Comparison of ENCODE assay signal across 26 cellular contexts in the genomic region with DNA sequence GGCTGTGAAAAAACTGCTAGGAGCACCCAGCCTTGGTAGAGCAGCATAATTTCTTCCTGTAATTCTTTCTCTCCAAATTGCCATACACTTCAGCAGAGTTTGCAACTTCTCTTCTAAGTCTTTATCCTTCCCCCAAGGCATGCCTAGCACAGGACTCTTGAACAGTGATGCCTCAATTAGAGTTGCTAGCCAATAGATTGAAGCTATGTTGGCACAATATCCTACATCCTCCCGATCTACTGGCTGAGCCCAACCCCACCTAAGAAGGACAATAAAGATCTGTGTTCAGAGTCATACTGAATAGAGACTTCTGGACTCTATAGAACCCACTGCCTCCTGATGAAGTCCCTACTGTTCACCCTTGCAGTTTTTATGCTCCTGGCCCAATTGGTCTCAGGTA. TPM values are rescaled to one million over a fixed set of nuclear protein-coding genes. Genes with fewer than 3 reads are reported as not detected.
DNase-seq lines count a peak whose midpoint lies in the region; ATAC-seq, FAIRE-seq and TF ChIP-seq lines count a peak whose summit lies in the region.
"Had no signal": no experiment of that assay in that cellular context is flagged by ENCODE, and none has a peak within 500 bp of the region (broad histone marks: within the 10 kb centered on the region; RNA-seq: fewer than 3 reads in every experiment).

A gene with protein sequence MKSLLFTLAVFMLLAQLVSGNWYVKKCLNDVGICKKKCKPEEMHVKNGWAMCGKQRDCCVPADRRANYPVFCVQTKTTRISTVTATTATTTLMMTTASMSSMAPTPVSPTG (plus strand): TSS at position 301 of the 400 bp plus-strand sequence. CDS start 39 bp downstream, at position 340.

- no peak within 1 kb of the TSS for H4K5ac ChIP-seq in IMR-90 (ENCODE audit: low read depth, low read length)

- peaks cover 6% of the 10 kb centered on the region for H3K9me3 Mint-ChIP-seq in neural progenitor cell
- H3K9me3 Mint-ChIP-seq: HFFc6 had no signal

- no peaks in the 10 kb centered on the region for H3K79me1 ChIP-seq in IMR-90 (ENCODE audit: low read depth in 1 of 2, low read length in 2 of 2)

- TF ChIP-seq POLR2A in A549 (IDR thresholded peaks at IDR 0.05; ENCODE audit: low read length) = no peak
- no peak for TF ChIP-seq POLR2A in IMR-90 (IDR thresholded peaks at IDR 0.05; ENCODE audit: low read depth, low read length)

- intact Hi-C loops in IMR-90 (cut with micrococcal nuclease) = no loop called here

- H3K9me1 ChIP-seq in IMR-90 (ENCODE audit: insufficient read depth, low read length) = no peaks in the 10 kb centered on the region

- H3K27ac ChIP-seq in A549 (no peak within 1 kb of the TSS), IMR-90 (ENCODE audit: insufficient read depth, low read length) (no peak within 1 kb of the TSS), neural progenitor cell (no peak within 1 kb of the TSS)
- H3K27ac ChIP-seq: 22Rv1; BLaER1 treated with 17β-estradiol and CSF1 and Interleukin-3, amounts not matched to agents 10 nM and 100 nM; GM23248 had no signal

- H4K20me1 ChIP-seq in IMR-90 (ENCODE audit: insufficient read depth, low read length) (no peaks in the 10 kb centered on the region), neural progenitor cell (ENCODE audit: low read depth) (no peaks in the 10 kb centered on the region)
- H4K20me1 ChIP-seq: BLaER1 treated with 17β-estradiol and CSF1 and Interleukin-3, amounts not matched to agents 10 nM and 100 nM had no signal

- no peak within 1 kb of the TSS for H2BK120ac ChIP-seq in IMR-90 (ENCODE audit: low read depth, low read length)

- no peak for FAIRE-seq in A549 (lab: Jason Lieb, UNC)
- FAIRE-seq: A204.1, D721Med, GM12878 had no signal

- H3F3A ChIP-seq in neural progenitor cell (ENCODE audit: low read depth) = no peaks in the 10 kb centered on the region

- H3K27me3 ChIP-seq in IMR-90 (ENCODE audit: control insufficient read depth, insufficient read depth, low read length) (peaks cover 3% of the 10 kb centered on the region), neural progenitor cell (peaks cover 74% of the 10 kb centered on the region)
- H3K27me3 ChIP-seq: BE2C; BLaER1 treated with 17β-estradiol and CSF1 and Interleukin-3, amounts not matched to agents 10 nM and 100 nM had no signal

- no peak within 1 kb of the TSS for H3K14ac ChIP-seq in IMR-90 (replicated peaks; ENCODE audit: low read depth, low read length)

- TF ChIP-seq CTCF in A549 (IDR thresholded peaks at IDR 0.05) (no peak), IMR-90 (conservative IDR thresholded peaks at IDR 0.05; ENCODE audit: low read depth, low read length) (no peak), neural progenitor cell (IDR thresholded peaks at IDR 0.05) (no peak)

- no peak within 1 kb of the TSS for H3K9ac ChIP-seq in IMR-90 (ENCODE audit: low read depth, low read length)
- no peak within 1 kb of the TSS for H3K9ac ChIP-seq in neural progenitor cell
- H3K9ac ChIP-seq: BLaER1 treated with 17β-estradiol and CSF1 and Interleukin-3, amounts not matched to agents 10 nM and 100 nM; GM23248 had no signal

- H3K36me3 ChIP-seq in IMR-90 (ENCODE audit: control insufficient read depth, insufficient read depth, low read length) = no peaks in the 10 kb centered on the region
- no peaks in the 10 kb centered on the region for H3K36me3 ChIP-seq in neural progenitor cell
- H3K36me3 ChIP-seq: BE2C; BLaER1 treated with 17β-estradiol and CSF1 and Interleukin-3, amounts not matched to agents 10 nM and 100 nM had no signal

- DNase-seq in A549 (ENCODE audit: low read depth in 1 of 2, low spot score in 1 of 2) (no peak), IMR-90 (no peak), neural progenitor cell (ENCODE audit: low spot score) (no peak), SHP77 (lab: John Stamatoyannopoulos, UW) (no peak)
- DNase-seq: ACHN; AML-193; BE2C; CD4-positive, alpha-beta T cell; CD8-positive, alpha-beta memory T cell; DMS 273 treated with DMSO at 0.1 percent for 48 hours; DMS79; EL; GDM1; GM23248; H9; HFFc6 had no signal

- H2BK20ac ChIP-seq in IMR-90 (ENCODE audit: low read depth, low read length) = no peak within 1 kb of the TSS

- BruUV-seq in IMR-90 (replicated peaks; lab: Mats Ljungman, UMichigan) = no TSS peak

- no peak within 1 kb of the TSS for H3K4me2 ChIP-seq in A549
- H3K4me2 ChIP-seq in IMR-90 (ENCODE audit: low read depth, low read length) = no peak within 1 kb of the TSS
- no peak within 1 kb of the TSS for H3K4me2 ChIP-seq in neural progenitor cell
- H3K4me2 ChIP-seq: BLaER1 treated with 17β-estradiol and CSF1 and Interleukin-3, amounts not matched to agents 10 nM and 100 nM had no signal

- no peak within 1 kb of the TSS for H2AK5ac ChIP-seq in IMR-90 (ENCODE audit: low read depth, low read length)

- H3K4me1 ChIP-seq in A549 (no peaks in the 10 kb centered on the region), IMR-90 (ENCODE audit: control insufficient read depth, insufficient read depth, low read length) (no peaks in the 10 kb centered on the region), neural progenitor cell (peaks cover 11% of the 10 kb centered on the region)
- H3K4me1 ChIP-seq: BE2C; BLaER1 treated with 17β-estradiol and CSF1 and Interleukin-3, amounts not matched to agents 10 nM and 100 nM had no signal

- dilution Hi-C loops in IMR-90 (cut with HindIII; ENCODE audit: low sequenced_read_pairs, unreplicated experiment) = no loop called here

- H3K56ac ChIP-seq in IMR-90 (ENCODE audit: extremely low read depth, insufficient read depth, low read length) = 0 out of 2 replicates have a peak within 1 kb of the TSS, but pooled peaks have one; percentile 3

- H2BK5ac ChIP-seq in IMR-90 (ENCODE audit: low read depth, low read length, poor library complexity, severe bottlenecking) = no peak within 1 kb of the TSS

- in situ Hi-C loops in IMR-90 (cut with MboI; ENCODE audit: low sequenced_read_pairs) = no loop called here

- TF ChIP-seq EP300 in A549 (IDR thresholded peaks at IDR 0.05) = no peak

- TF ChIP-seq RAD21 in A549 (conservative IDR thresholded peaks at IDR 0.05 in 1 of 2, IDR thresholded peaks at IDR 0.05 in 1 of 2) = no peak
- TF ChIP-seq RAD21 in IMR-90 (IDR thresholded peaks at IDR 0.05; ENCODE audit: low read length) = no peak

- H3K23ac ChIP-seq in IMR-90 (ENCODE audit: low read depth, low read length) = no peak within 1 kb of the TSS

- ATAC-seq in A549 = peak; percentile 10 to 36; a peak in 2 of 6 replicates
- no peak for ATAC-seq in IMR-90 (ENCODE audit: low read depth)
- ATAC-seq in GM18867 (IDR thresholded peaks at IDR 0.05; ENCODE audit: unreplicated experiment) = no peak
- no peak for ATAC-seq in GM18873 (IDR thresholded peaks at IDR 0.05; ENCODE audit: low FRiP score, unreplicated experiment)
- ATAC-seq: GM12878, HCT116 had no signal

- no peak within 1 kb of the TSS for H3K18ac ChIP-seq in IMR-90 (ENCODE audit: low read depth, low read length)

- no peaks in the 10 kb centered on the region for H3K79me2 ChIP-seq in neural progenitor cell (ENCODE audit: low read depth)

- H3K9me3 ChIP-seq in A549 = peaks cover 9% of the 10 kb centered on the region
- H3K9me3 ChIP-seq in IMR-90 (ENCODE audit: control insufficient read depth, insufficient read depth, low read length) = no peaks in the 10 kb centered on the region; the same call in 1 of the 2 replicates
- peaks cover 3% of the 10 kb centered on the region for H3K9me3 ChIP-seq in neural progenitor cell (ENCODE audit: low read depth)
- H3K9me3 ChIP-seq: BE2C had no signal

- no peak within 1 kb of the TSS for H3K27ac Mint-ChIP-seq in neural progenitor cell
- H3K27ac Mint-ChIP-seq: CD4-positive, alpha-beta T cell; CD8-positive, alpha-beta memory T cell; H9; HFFc6 had no signal

- H4K91ac ChIP-seq in IMR-90 (ENCODE audit: insufficient read depth, low read depth, low read length) = no peak within 1 kb of the TSS

- H3K36me3 Mint-ChIP-seq in neural progenitor cell = no peaks in the 10 kb centered on the region
- H3K36me3 Mint-ChIP-seq: CD14-positive monocyte; CD8-positive, alpha-beta memory T cell had no signal

- no peak within 1 kb of the TSS for H2BK15ac ChIP-seq in IMR-90 (ENCODE audit: low read depth, low read length)

- no peak within 1 kb of the TSS for H4K8ac ChIP-seq in IMR-90 (ENCODE audit: low read depth in 2 of 2, low read length in 2 of 2)

- no peak within 1 kb of the TSS for H2AK9ac ChIP-seq in IMR-90 (replicated peaks; ENCODE audit: low read depth, low read length, poor library complexity)

- POLR2A ChIA-PET in A549 (lab: Yijun Ruan, JAX) (no interaction called here), IMR-90 (lab: Charles Lee; ENCODE audit: unreplicated experiment) (no interaction called here)

- H3K27me3 Mint-ChIP-seq in neural progenitor cell (ENCODE audit: insufficient read depth, low read depth) = no peaks in the 10 kb centered on the region

- no peak within 1 kb of the TSS for H3K4ac ChIP-seq in IMR-90 (ENCODE audit: low read depth, low read length)

- H3K4me3 Mint-ChIP-seq in neural progenitor cell = no peak within 1 kb of the TSS
- H3K4me3 Mint-ChIP-seq: CD14-positive monocyte; CD4-positive, alpha-beta T cell; CD8-positive, alpha-beta memory T cell; H9; HFFc6 had no signal

- H3K4me3 ChIP-seq in A549 (no peak within 1 kb of the TSS), IMR-90 (ENCODE audit: insufficient read depth, low read depth, low read length) (no peak within 1 kb of the TSS), neural progenitor cell (no peak within 1 kb of the TSS)
- H3K4me3 ChIP-seq: BLaER1 treated with 17β-estradiol and CSF1 and Interleukin-3, amounts not matched to agents 10 nM and 100 nM; GM12878; GM23248 had no signal

- WGBS in A549 (ENCODE audit: missing lambda C conversion rate) = 0% methylated on average over 1 of the region's 1 CpG
- 0% methylated on average over 1 of the region's 1 CpG; no CpG with 5 or more reads in 1 of the 2 experiments for WGBS in IMR-90 (ENCODE audit: extremely low coverage in 2 of 2, insufficient read length in 1 of 2), 2 experiments

- peaks cover 6% of the 10 kb centered on the region for H3K4me1 Mint-ChIP-seq in neural progenitor cell
- H3K4me1 Mint-ChIP-seq: CD14-positive monocyte; CD8-positive, alpha-beta memory T cell had no signal

- H2AFZ ChIP-seq in IMR-90 (replicated peaks; ENCODE audit: low read length, poor library complexity) (no peak within 1 kb of the TSS), neural progenitor cell (replicated peaks) (peak within 1 kb of the TSS; percentile 37)
- H2AFZ ChIP-seq: GM23248 had no signal

- CTCF ChIA-PET in A549 (lab: Yijun Ruan, JAX) = no interaction called here
- CTCF ChIA-PET in IMR-90 (lab: Yijun Ruan, JAX) = no interaction called here

TF ChIP-seq in A549, 52 proteins besides CTCF, POLR2A, EP300 and RAD21 (continues in another document):
- no peak for TF ChIP-seq HEYL (CRISPR knock-in tag; IDR thresholded peaks at IDR 0.05)

RNA-seq across cellular contexts. Expression of the gene that starts here (rescaled TPM):
- not detected in 2 replicates for polyA plus RNA-seq in A549 (2011; rRNA removed)
- not detected in 2 replicates for polyA plus RNA-seq in A549 (2012; cell fraction: cytosol; rRNA removed)
- not detected in 2 replicates for polyA plus RNA-seq in A549 (2012; cell fraction: nucleus; rRNA removed)
- polyA plus RNA-seq in A549 (2017; fragmentation: RNase III; extraction: RNeasy Plus Mini Kit Qiagen cat#74134 plus additional on column Dnase treatment) = not detected in 3 replicates
- not detected in 2 replicates for polyA minus RNA-seq in A549 (2011; rRNA and poly(A)+ RNA removed)
- not detected in 2 replicates for total RNA-seq in IMR-90 (2012; rRNA removed)
- polyA plus RNA-seq in IMR-90 (2012; rRNA removed) = not detected in 2 replicates
- polyA plus RNA-seq in IMR-90 (2012; cell fraction: cytosol; rRNA removed) = not detected in 2 replicates
- polyA plus RNA-seq in IMR-90 (2012; cell fraction: nucleus; rRNA removed; ENCODE audit: low replicate concordance) = not detected in 2 replicates
- total RNA-seq in neural progenitor cell (ENCODE audit: low replicate concordance) = not detected in 2 replicates
- total RNA-seq: CD4-positive, alpha-beta T cell; CD8-positive, alpha-beta memory T cell; GM12878; GM23248; H4; H9; HFFc6 had no signal
- polyA plus RNA-seq: CD14-positive monocyte; CD8-positive, alpha-beta memory T cell; GM12878; GM23248 had no signal

Comparison
In these comparisons a context has a peak if more than half of its experiments do, and no peak if none do; other contexts are left out.
1. Peak in ATAC-seq in A549; RNA of the gene not detected or under 1 TPM.